19 cellular contexts compared by ENCODE assay signal in the genomic region with DNA sequence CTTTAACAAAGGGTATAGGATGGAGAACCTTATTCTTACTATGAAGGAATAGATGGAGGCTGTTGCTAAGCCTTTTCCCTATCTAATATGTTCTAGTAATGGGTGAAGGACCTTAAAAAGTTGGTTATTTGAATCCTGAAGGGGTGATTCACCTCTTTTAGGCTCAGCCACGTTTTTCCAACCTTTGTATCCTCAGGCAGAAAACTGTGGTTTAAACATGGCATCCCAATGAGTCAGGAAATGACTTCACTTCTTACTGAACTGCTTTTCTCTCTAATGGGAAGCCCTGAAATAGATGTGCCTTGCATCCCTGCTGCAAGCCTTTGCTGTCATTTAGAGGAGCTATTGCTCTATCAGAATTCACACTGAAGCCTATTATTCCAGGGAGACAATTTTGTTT.
DNase-seq lines count a peak whose midpoint lies in the region; ATAC-seq lines count a peak whose summit lies in the region.
"Had no signal": no experiment of that assay in that cellular context is flagged by ENCODE, and none has a peak within 500 bp of the region (broad histone marks: within the 10 kb centered on the region; RNA-seq: fewer than 3 reads in every experiment).

No MANE protein-coding gene starts in this region.

- POLR2A ChIA-PET in activated CD8-positive, alpha-beta T cell treated with anti-CD3 and anti-CD28 coated beads, Interleukin-2, amount 10 ng/mL, durations not matched to agents 7 days and 5 days (lab: Charles Lee) = no interaction called here

- DNase-seq in Caki2 (ENCODE audit: low read depth) = peak; percentile 25
- DNase-seq in M059J (ENCODE audit: low read depth) = peak; percentile 83
- DNase-seq in astrocyte of the hippocampus (ENCODE audit: low read depth, low spot score) = peak; percentile 62
- peak; percentile 77 for DNase-seq in kidney tubule cell (ENCODE audit: low spot score)
- DNase-seq in NK-92 (lab: John Stamatoyannopoulos, UW; ENCODE audit: unreplicated experiment) = no peak
- DNase-seq in Ammon's horn (ENCODE audit: low spot score) = no peak
- DNase-seq in KG1 (lab: John Stamatoyannopoulos, UW) = no peak
- DNase-seq in activated CD8-positive, alpha-beta T cell treated with anti-CD3 and anti-CD28 coated beads, Interleukin-2, amount 10 ng/mL, durations not matched to agents 7 days and 5 days = no peak
- DNase-seq: activated CD8-positive, alpha-beta memory T cell treated with anti-CD3 and anti-CD28 coated beads for 24 hours; colonic mucosa; erythroblast; heart right ventricle; Kasumi-1; left colon; OCI-M1; pancreas; stimulated activated naive CD4-positive, alpha-beta T cell treated with Interleukin-2 at 50 U/mL for 16 hours; WERI-Rb-1 had no signal

- no peaks in the 10 kb centered on the region for H3K9me3 Mint-ChIP-seq in activated CD8-positive, alpha-beta T cell treated with anti-CD3 and anti-CD28 coated beads, Interleukin-2, amount 10 ng/mL, durations not matched to agents 7 days and 5 days (ENCODE audit: insufficient read depth)
- H3K9me3 Mint-ChIP-seq: activated T-helper 2 cell treated with anti-CD3 and anti-CD28 coated beads, Interferon-gamma antibody, Interleukin-2, Interleukin-4, amounts not matched to agents 10 μg/mL and 5 μg/mL and 100 μg/mL, durations not matched to agents 14 hours and 24 hours and 36 hours had no signal

- in situ Hi-C loops in Caki2 (cut with HindIII; ENCODE audit: low pct_unique_long_range_greater_than_20kb, low sequenced_read_pairs) = no loop called here

- H3K4me3 Mint-ChIP-seq in activated CD8-positive, alpha-beta T cell treated with anti-CD3 and anti-CD28 coated beads, Interleukin-2, amount 10 ng/mL, durations not matched to agents 7 days and 5 days = no peak overlapping the region

- ATAC-seq in activated CD8-positive, alpha-beta T cell treated with anti-CD3 and anti-CD28 coated beads, Interleukin-2, amount 10 ng/mL, durations not matched to agents 7 days and 5 days = no peak
- ATAC-seq: heart right ventricle, left colon, pancreas had no signal

- H3K4me1 Mint-ChIP-seq in activated CD8-positive, alpha-beta T cell treated with anti-CD3 and anti-CD28 coated beads, Interleukin-2, amount 10 ng/mL, durations not matched to agents 7 days and 5 days (ENCODE audit: low read depth) = no peaks in the 10 kb centered on the region

- H3K36me3 Mint-ChIP-seq in activated CD8-positive, alpha-beta T cell treated with anti-CD3 and anti-CD28 coated beads, Interleukin-2, amount 10 ng/mL, durations not matched to agents 7 days and 5 days (ENCODE audit: low read depth) = no peaks in the 10 kb centered on the region

- H3K27me3 Mint-ChIP-seq in activated CD8-positive, alpha-beta T cell treated with anti-CD3 and anti-CD28 coated beads, Interleukin-2, amount 10 ng/mL, durations not matched to agents 7 days and 5 days (ENCODE audit: low read depth) = no peaks in the 10 kb centered on the region

- no peak overlapping the region for H3K27ac Mint-ChIP-seq in activated CD8-positive, alpha-beta T cell treated with anti-CD3 and anti-CD28 coated beads, Interleukin-2, amount 10 ng/mL, durations not matched to agents 7 days and 5 days
- H3K27ac Mint-ChIP-seq: activated T-helper 2 cell treated with anti-CD3 and anti-CD28 coated beads, Interferon-gamma antibody, Interleukin-2, Interleukin-4, amounts not matched to agents 10 μg/mL and 5 μg/mL and 100 μg/mL, durations not matched to agents 14 hours and 24 hours and 36 hours had no signal

- CTCF ChIA-PET in activated CD8-positive, alpha-beta T cell treated with anti-CD3 and anti-CD28 coated beads, Interleukin-2, amount 10 ng/mL, durations not matched to agents 7 days and 5 days (lab: Charles Lee) = no interaction called here

Comparison
In these comparisons a context has a peak if more than half of its experiments do, and no peak if none do; other contexts are left out.
1. DNase-seq: peak in Caki2 (single experiment), M059J (single experiment), astrocyte of the hippocampus (single experiment) and kidney tubule cell (single experiment); none in NK-92 (single experiment), Ammon's horn (single experiment), KG1 (single experiment) and activated CD8-positive, alpha-beta T cell treated with anti-CD3 and anti-CD28 coated beads, Interleukin-2, amount 10 ng/mL, durations not matched to agents 7 days and 5 days (single experiment).